Comparison of ENCODE assay signal across 11 cellular contexts in genomic region chr20:10436053-10436699, GRCh38. TPM values are rescaled to one million over a fixed set of nuclear protein-coding genes. Genes with fewer than 3 reads are reported as not detected.
DNase-seq lines count a peak whose midpoint lies in the region; ATAC-seq, FAIRE-seq and TF ChIP-seq lines count a peak whose summit lies in the region.
"Had no signal": no experiment of that assay in that cellular context is flagged by ENCODE, and none has a peak within 500 bp of the region (broad histone marks: within the 10 kb centered on the region; RNA-seq: fewer than 3 reads in every experiment).

No MANE protein-coding gene starts in this region.

- H3K4me2 ChIP-seq in GM23248 (ENCODE audit: unreplicated experiment) = peak overlapping the region; percentile 80

- no peak overlapping the region for H3K9ac ChIP-seq in GM23248

- DNase-seq in GM23248 = no peak
- DNase-seq in activated CD8-positive, alpha-beta T cell treated with anti-CD3 and anti-CD28 coated beads for 36 hours = no peak
- no peak for DNase-seq in HuH-7.5 (ENCODE audit: low spot score)
- DNase-seq in iPS-NIHi7 (ENCODE audit: extremely low spot score) = no peak
- DNase-seq in A172 (ENCODE audit: low spot score) = no peak
- no peak for DNase-seq in DMS153 (lab: John Stamatoyannopoulos, UW)
- DNase-seq: mesendoderm; stimulated activated CD4-positive, alpha-beta T cell treated with anti-CD3 and anti-CD28 coated beads, Interleukin-2, amount 100 ng/mL, for 24 hours; tibial artery had no signal

- intact Hi-C loops in activated CD8-positive, alpha-beta T cell treated with anti-CD3 and anti-CD28 coated beads for 36 hours (cut with micrococcal nuclease) = no loop called here

- H3K27ac ChIP-seq in ACC112 (ENCODE audit: low read depth, low read length) (no peak overlapping the region), GM23248 (no peak overlapping the region)

- peak overlapping the region; percentile 81 for H3K4me3 Mint-ChIP-seq in activated CD8-positive, alpha-beta T cell treated with anti-CD3 and anti-CD28 coated beads for 36 hours

- WGBS in GM23248 (ENCODE audit: low coverage in 1 of 2, low lambda C conversion rate in 2 of 2, missing lambda C conversion rate in 2 of 2), 2 experiments = 89 to 93% methylated on average over 19 to 20 of the region's 20 CpGs

- no peaks in the 10 kb centered on the region for H4K20me1 ChIP-seq in GM23248 (ENCODE audit: insufficient read depth)

- no peaks in the 10 kb centered on the region for H3F3A ChIP-seq in GM23248 (ENCODE audit: insufficient read depth)

- no peaks in the 10 kb centered on the region for H3K9me3 Mint-ChIP-seq in activated CD8-positive, alpha-beta T cell treated with anti-CD3 and anti-CD28 coated beads for 36 hours

- no peaks in the 10 kb centered on the region for H3K27me3 Mint-ChIP-seq in activated CD8-positive, alpha-beta T cell treated with anti-CD3 and anti-CD28 coated beads for 36 hours

- no peak for TF ChIP-seq CTCF in activated CD8-positive, alpha-beta T cell treated with anti-CD3 and anti-CD28 coated beads for 36 hours (IDR thresholded peaks at IDR 0.05)

- H2AFZ ChIP-seq in ACC112 (ENCODE audit: low read length, unreplicated experiment) (peak overlapping the region; percentile 68), GM23248 (peak overlapping the region; percentile 95)

- no peaks in the 10 kb centered on the region for H3K9me3 ChIP-seq in GM23248 (ENCODE audit: low read depth)
- H3K9me3 ChIP-seq: tibial artery had no signal

- POLR2A ChIA-PET in activated CD8-positive, alpha-beta T cell treated with anti-CD3 and anti-CD28 coated beads for 36 hours (lab: Charles Lee) = interaction anchor here (1.3 kb wide), 1 partner anchor 8 kb away, joined by 5 read pairs; no protein-coding TSS in a partner anchor

- H3K9me2 ChIP-seq in GM23248 (ENCODE audit: insufficient read depth) = no peaks in the 10 kb centered on the region

- FAIRE-seq in islet of Langerhans (lab: Jason Lieb, UNC) = peak; percentile 47

- H3K79me2 ChIP-seq in ACC112 (ENCODE audit: control insufficient read depth, insufficient read depth, low read length, unreplicated experiment) (peaks cover 45% of the 10 kb centered on the region), GM23248 (ENCODE audit: insufficient read depth) (peaks cover 50% of the 10 kb centered on the region)

- peak overlapping the region; percentile 86 for H3K4me3 ChIP-seq in ACC112 (ENCODE audit: low read depth, low read length)
- H3K4me3 ChIP-seq in GM23248 = peak overlapping the region; percentile 82

- H3K27me3 ChIP-seq in ACC112 (ENCODE audit: insufficient read depth, low read length) (no peaks in the 10 kb centered on the region), GM23248 (replicated peaks; ENCODE audit: insufficient read depth) (no peaks in the 10 kb centered on the region)
- H3K27me3 ChIP-seq: tibial artery had no signal

- H3K4me1 ChIP-seq in ACC112 (ENCODE audit: control insufficient read depth, insufficient read depth, low read length, unreplicated experiment) (peaks cover 14% of the 10 kb centered on the region), GM23248 (ENCODE audit: insufficient read depth) (no peaks in the 10 kb centered on the region)

- CTCF ChIA-PET in activated CD8-positive, alpha-beta T cell treated with anti-CD3 and anti-CD28 coated beads for 36 hours (lab: Charles Lee) = no interaction called here

- H3K4me1 Mint-ChIP-seq in activated CD8-positive, alpha-beta T cell treated with anti-CD3 and anti-CD28 coated beads for 36 hours (ENCODE audit: low read depth) = peaks cover 36% of the 10 kb centered on the region

- H3K27ac Mint-ChIP-seq in activated CD8-positive, alpha-beta T cell treated with anti-CD3 and anti-CD28 coated beads for 36 hours = peak overlapping the region; percentile 94

- peaks cover 10% of the 10 kb centered on the region for H3K36me3 Mint-ChIP-seq in activated CD8-positive, alpha-beta T cell treated with anti-CD3 and anti-CD28 coated beads for 36 hours (ENCODE audit: low read depth)

- H3K36me3 ChIP-seq in ACC112 (ENCODE audit: insufficient read depth, low read length) (no peaks in the 10 kb centered on the region), GM23248 (ENCODE audit: low read depth) (no peaks in the 10 kb centered on the region)
- H3K36me3 ChIP-seq: tibial artery had no signal

- no peak for ATAC-seq in activated CD8-positive, alpha-beta T cell treated with anti-CD3 and anti-CD28 coated beads for 36 hours

- in situ Hi-C loops in GM23248 (cut with MboI) = loop anchor here (25.0 kb wide), 1 partner anchor 1024 kb away; no protein-coding TSS in a partner anchor

RNA-seq across cellular contexts. Expression of gene SLX4IP, which starts 1.1 kb away (rescaled TPM):
- 2.9 and 3.7 TPM in 2 replicates for total RNA-seq in GM23248 (2014; rRNA removed; shearing (Covaris generic))
- polyA plus RNA-seq in GM23248 (2016; fragmentation: Nextera tagmentation; extraction: Ambion mirVana) = 3.4 and 3.9 TPM in 2 replicates
- 1 to 10 TPM; 6.5 to 7.3 TPM for total RNA-seq in activated CD8-positive, alpha-beta T cell treated with anti-CD3 and anti-CD28 coated beads for 36 hours
- total RNA-seq in A172 (2014; rRNA removed; shearing (Covaris generic)) = 5.7 and 5.9 TPM in 2 replicates

RNA-seq across cellular contexts. Expression of gene MKKS, which starts 2.2 kb away (rescaled TPM):
- 9.8 and 12.0 TPM in 2 replicates for total RNA-seq in GM23248 (2014; rRNA removed; shearing (Covaris generic))
- polyA plus RNA-seq in GM23248 (2016; fragmentation: Nextera tagmentation; extraction: Ambion mirVana) = 17.4 and 17.8 TPM in 2 replicates
- total RNA-seq in activated CD8-positive, alpha-beta T cell treated with anti-CD3 and anti-CD28 coated beads for 36 hours = 1 to 10 TPM; 6.9 TPM
- total RNA-seq in A172 (2014; rRNA removed; shearing (Covaris generic)) = 9.8 and 11.2 TPM in 2 replicates
